In genomic region chr3:87615506-87615905, GRCh38 we compare ENCODE assay signal across 25 cellular contexts.
"Had no signal": no experiment of that assay in that cellular context is flagged by ENCODE, and none has a peak within 500 bp of the region (broad histone marks: within the 10 kb centered on the region; RNA-seq: fewer than 3 reads in every experiment).

No MANE protein-coding gene starts in this region.

- H3K36me3 Mint-ChIP-seq: memory B cell, mesothelial cell of epicardium, naive B cell had no signal

- H2AFZ ChIP-seq: parathyroid adenoma had no signal

- H3K9me3 ChIP-seq: uterus had no signal

- H3K4me1 ChIP-seq: parathyroid adenoma, suprapubic skin, transverse colon, upper lobe of right lung, uterus had no signal

- ATAC-seq: left ventricle myocardium superior; mucosa of descending colon; natural killer cell treated with Interleukin-12 subunit alpha and Interleukin-12 subunit beta and Interleukin-15 and Interleukin-18, amount 100 ng/mL, for 72 hours; sciatic nerve; stimulated activated naive CD8-positive, alpha-beta T cell treated with anti-CD3 and anti-CD28 coated beads, Interleukin-15, amount 100 ng/mL, for 72 hours; upper lobe of right lung had no signal

- H3K9ac ChIP-seq: parathyroid adenoma had no signal

- H3K4me3 ChIP-seq: dorsolateral prefrontal cortex, lung, mucosa of descending colon, smooth muscle cell, suprapubic skin, transverse colon, upper lobe of right lung, uterus had no signal

- H3K4me2 ChIP-seq: smooth muscle cell had no signal

- DNase-seq: dorsolateral prefrontal cortex; effector CD4-positive, alpha-beta T cell; head of caudate nucleus; left ventricle myocardium superior; mucosa of descending colon; naive B cell; stimulated activated CD4-positive, alpha-beta T cell treated with anti-CD3 and anti-CD28 coated beads, Interleukin-12 subunit alpha, Interleukin-12 subunit beta, amount 100 ng/mL, for 4 hours; stimulated activated CD4-positive, alpha-beta T cell treated with anti-CD3 and anti-CD28 coated beads, Interleukin-1b, Interleukin-23, amount 100 ng/mL, for 48 hours; stimulated activated CD4-positive, alpha-beta T cell treated with anti-CD3 and anti-CD28 coated beads, Interleukin-4, amount 100 ng/mL, for 1 hour; stimulated activated CD8-positive, alpha-beta memory T cell treated with anti-CD3 and anti-CD28 coated beads, Interleukin-4, amount 100 ng/mL, for 48 hours; stimulated activated naive CD4-positive, alpha-beta T cell; stimulated activated naive CD8-positive, alpha-beta T cell treated with anti-CD3 and anti-CD28 coated beads, Interleukin-15, amount 100 ng/mL, for 72 hours; transverse colon; upper lobe of right lung; uterus had no signal

- H3K27me3 Mint-ChIP-seq: memory B cell; natural killer cell treated with Interleukin-12 subunit alpha and Interleukin-12 subunit beta and Interleukin-15 and Interleukin-18, amount 100 ng/mL, for 72 hours; progenitor cell of endocrine pancreas; stimulated activated naive CD8-positive, alpha-beta T cell treated with anti-CD3 and anti-CD28 coated beads, Interleukin-15, amount 100 ng/mL, for 72 hours had no signal

- H3K27ac ChIP-seq: dorsolateral prefrontal cortex, parathyroid adenoma, suprapubic skin, transverse colon, upper lobe of right lung, uterus had no signal

- H3K27ac Mint-ChIP-seq: memory B cell; mesothelial cell of epicardium; naive B cell; natural killer cell treated with Interleukin-12 subunit alpha and Interleukin-12 subunit beta and Interleukin-15 and Interleukin-18, amount 100 ng/mL, for 72 hours; progenitor cell of endocrine pancreas; stimulated activated naive CD8-positive, alpha-beta T cell treated with anti-CD3 and anti-CD28 coated beads, Interleukin-15, amount 100 ng/mL, for 72 hours had no signal

- H3K4me3 Mint-ChIP-seq: memory B cell; mesothelial cell of epicardium; naive B cell; natural killer cell treated with Interleukin-12 subunit alpha and Interleukin-12 subunit beta and Interleukin-15 and Interleukin-18, amount 100 ng/mL, for 72 hours; neural crest cell; stimulated activated naive CD8-positive, alpha-beta T cell treated with anti-CD3 and anti-CD28 coated beads, Interleukin-15, amount 100 ng/mL, for 72 hours had no signal

- H3K4me1 Mint-ChIP-seq: memory B cell; mesothelial cell of epicardium; naive B cell; neural crest cell; stimulated activated naive CD8-positive, alpha-beta T cell treated with anti-CD3 and anti-CD28 coated beads, Interleukin-15, amount 100 ng/mL, for 72 hours had no signal

- H3K36me3 ChIP-seq: suprapubic skin, transverse colon, upper lobe of right lung, uterus had no signal

- H3K27me3 ChIP-seq: dorsolateral prefrontal cortex, suprapubic skin, transverse colon, upper lobe of right lung, uterus had no signal

- H3K79me2 ChIP-seq: parathyroid adenoma had no signal
